ENCODE assay signal across 16 cellular contexts in the genomic region with DNA sequence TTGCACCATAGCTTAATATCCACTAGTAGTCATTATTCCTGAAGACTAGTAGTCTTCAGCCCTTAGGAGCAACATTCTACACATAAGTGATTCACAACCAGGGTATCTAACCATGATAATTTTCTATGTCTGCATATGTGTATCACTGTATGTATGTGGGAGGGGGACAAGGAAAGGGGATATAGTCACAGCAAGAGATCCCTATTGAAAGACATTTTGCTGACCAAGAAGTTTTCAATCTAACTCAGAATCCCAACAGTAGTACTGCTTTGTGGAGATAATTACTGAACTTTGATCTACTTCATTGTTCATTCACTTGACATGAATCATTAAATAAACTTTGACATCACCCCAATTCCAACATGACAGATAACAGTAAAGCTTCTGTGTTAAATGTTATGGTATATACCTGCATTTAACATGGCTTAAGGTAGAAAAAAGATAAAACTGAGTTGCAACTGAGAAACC. TPM values are rescaled to one million over a fixed set of nuclear protein-coding genes. Genes with fewer than 3 reads are reported as not detected.
DNase-seq lines count a peak whose midpoint lies in the region; ATAC-seq and TF ChIP-seq lines count a peak whose summit lies in the region.
"Had no signal": no experiment of that assay in that cellular context is flagged by ENCODE, and none has a peak within 500 bp of the region (broad histone marks: within the 10 kb centered on the region; RNA-seq: fewer than 3 reads in every experiment).

No MANE protein-coding gene starts in this region.

- H3K9me3 ChIP-seq in HEK293 (ENCODE audit: control insufficient read depth, insufficient read depth, low read depth, low read length) (no peaks in the 10 kb centered on the region), adipocyte (ENCODE audit: control insufficient read depth, low read length) (no peaks in the 10 kb centered on the region), thyroid gland (no peaks in the 10 kb centered on the region)
- H3K9me3 ChIP-seq: colonic mucosa, esophagus squamous epithelium, neutrophil, Peyer's patch had no signal

- intact Hi-C loops in thyroid gland (cut with DNase I): no loop called here

- TF ChIP-seq CTCF in HEK293 (tag by site-specific recombination; IDR thresholded peaks at IDR 0.05) (no peak), thyroid gland (IDR thresholded peaks at IDR 0.05) (no peak)

- POLR2A ChIA-PET in HEK293 (lab: Yijun Ruan, JAX): no interaction called here

- DNase-seq in A172 (ENCODE audit: low spot score) (peak; percentile 34), adipocyte (ENCODE audit: low read depth) (peak; percentile 18), kidney glomerular epithelial cell (lab: John Stamatoyannopoulos, UW) (peak; percentile 70), SW 1271 (lab: John Stamatoyannopoulos, UW) (no peak), thyroid gland (no peak)
- DNase-seq: activated CD4-positive, alpha-beta T cell treated with anti-CD3 and anti-CD28 coated beads, Interleukin-2, amount 10 ng/mL, durations not matched to agents 7 days and 5 days; activated T-cell treated with anti-CD3 and anti-CD28 coated beads, Interleukin-2, amount 50 U/mL, for 24 hours; colonic mucosa; esophagus squamous epithelium; NCI-H1436 treated with DMSO at 0.1 percent for 48 hours; NCI-H524; Peyer's patch had no signal

- no peak overlapping the region for H3K27ac ChIP-seq in HEK293 (ENCODE audit: extremely low read depth, low read depth, low read length)
- H3K27ac ChIP-seq in thyroid gland: no peak overlapping the region
- H3K27ac ChIP-seq: colonic mucosa, esophagus squamous epithelium, neutrophil had no signal

- no peak overlapping the region for H3K4me3 ChIP-seq in HEK293 (ENCODE audit: low read depth, low read length)
- H3K4me3 ChIP-seq in adipocyte (ENCODE audit: low read length): no peak overlapping the region
- no peak overlapping the region for H3K4me3 ChIP-seq in thyroid gland (replicated peaks in 1 of 3)
- H3K4me3 ChIP-seq: colonic mucosa, esophagus squamous epithelium, Peyer's patch had no signal

- ATAC-seq in HG03097 (IDR thresholded peaks at IDR 0.05; ENCODE audit: low FRiP score, unreplicated experiment): no peak
- no peak for ATAC-seq in GM19463 (IDR thresholded peaks at IDR 0.05; ENCODE audit: unreplicated experiment)

- CTCF ChIA-PET in HEK293 (lab: Yijun Ruan, JAX): interaction anchor here (0.6 kb wide), 1 partner anchor 226 kb away, joined by 3 read pairs; no protein-coding TSS in a partner anchor

- H3K4me1 ChIP-seq in HEK293 (ENCODE audit: control insufficient read depth, insufficient read depth, low read length) (no peaks in the 10 kb centered on the region), adipocyte (ENCODE audit: control insufficient read depth, insufficient read depth, low read length) (peaks cover 10% of the 10 kb centered on the region), thyroid gland (peaks cover 2 to 7% of the 10 kb centered on the region in 2 donors)
- H3K4me1 ChIP-seq: colonic mucosa, esophagus squamous epithelium had no signal

- H3K36me3 ChIP-seq in HEK293 (ENCODE audit: control insufficient read depth in 2 of 2, insufficient read depth in 1 of 2, low read length in 2 of 2): peaks cover 0 to 16% of the 10 kb centered on the region in 2 experiments; a peak in 2 of 3 replicates
- peaks cover 19% of the 10 kb centered on the region for H3K36me3 ChIP-seq in adipocyte (ENCODE audit: control insufficient read depth, insufficient read depth, low read length, severe bottlenecking)
- peaks cover 0 to 16% of the 10 kb centered on the region in 2 donors for H3K36me3 ChIP-seq in thyroid gland
- H3K36me3 ChIP-seq: colonic mucosa had no signal

- H3K27me3 ChIP-seq in adipocyte (replicated peaks; ENCODE audit: control insufficient read depth, insufficient read depth, low read length) (no peaks in the 10 kb centered on the region), thyroid gland (no peaks in the 10 kb centered on the region)
- H3K27me3 ChIP-seq: colonic mucosa, esophagus squamous epithelium, neutrophil, Peyer's patch had no signal

- no peak for TF ChIP-seq POLR2A in thyroid gland (IDR thresholded peaks at IDR 0.05)

- no peak overlapping the region for H3K9ac ChIP-seq in adipocyte (ENCODE audit: low read length)

TF ChIP-seq in HEK293, 187 proteins besides CTCF, POLR2A, EP300 and RAD21:
- peak; percentile 52 for TF ChIP-seq OSR2 (tag by site-specific recombination; IDR thresholded peaks at IDR 0.05)
- no peak for TF ChIP-seq ZNF132 (tag by site-specific recombination; IDR thresholded peaks at IDR 0.05; ENCODE audit: borderline replicate concordance)

RNA-seq across cellular contexts. Expression of gene PIK3C2A, which starts 10.3 kb away (rescaled TPM):
- total RNA-seq in A172 (2014; rRNA removed; shearing (Covaris generic)): 59.7 and 77.8 TPM in 2 replicates
- 100 to 1,000 TPM in 3 of 4 donors, 10 to 100 TPM in 1; 94.0 to 207 (median 132) TPM for total RNA-seq in thyroid gland

Comparison
In these comparisons a context has a peak if more than half of its experiments do, and no peak if none do; other contexts are left out.
1. DNase-seq: peak in A172 (single experiment), adipocyte (single experiment) and kidney glomerular epithelial cell (single experiment); none in SW 1271 (0 of 2) and thyroid gland (0 of 2).